ENCODE assay signal across 1 cellular context in the genomic region with DNA sequence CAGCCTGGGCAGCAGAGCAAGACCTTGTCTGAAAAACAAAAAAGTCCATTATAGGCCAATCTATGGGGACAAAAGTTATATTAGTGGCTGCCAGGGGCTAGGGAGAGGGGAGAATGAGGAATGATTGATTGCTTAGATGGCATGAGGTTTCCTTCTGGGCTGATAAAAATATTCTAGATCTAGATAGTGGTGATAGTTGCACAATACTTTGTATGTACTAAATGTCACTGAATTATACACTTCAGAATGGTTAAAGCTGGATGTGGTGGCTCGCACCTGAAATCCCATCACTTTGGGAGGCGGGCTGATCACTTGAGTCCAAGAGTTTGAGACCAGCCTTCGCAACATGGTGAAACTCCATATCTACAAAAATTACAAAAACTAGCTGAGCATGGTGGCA.
TF ChIP-seq lines count a peak whose summit lies in the region.

No MANE protein-coding gene starts in this region.

TF ChIP-seq in IMR-90, 13 proteins besides CTCF, POLR2A, EP300 and RAD21:
- TF ChIP-seq, protein P1, sequence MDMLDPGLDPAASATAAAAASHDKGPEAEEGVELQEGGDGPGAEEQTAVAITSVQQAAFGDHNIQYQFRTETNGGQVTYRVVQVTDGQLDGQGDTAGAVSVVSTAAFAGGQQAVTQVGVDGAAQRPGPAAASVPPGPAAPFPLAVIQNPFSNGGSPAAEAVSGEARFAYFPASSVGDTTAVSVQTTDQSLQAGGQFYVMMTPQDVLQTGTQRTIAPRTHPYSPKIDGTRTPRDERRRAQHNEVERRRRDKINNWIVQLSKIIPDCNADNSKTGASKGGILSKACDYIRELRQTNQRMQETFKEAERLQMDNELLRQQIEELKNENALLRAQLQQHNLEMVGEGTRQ (IDR thresholded peaks at IDR 0.05; ENCODE audit: low read depth, low read length): no peak
- TF ChIP-seq SMC3 (IDR thresholded peaks at IDR 0.05; ENCODE audit: low read depth, low read length) (no peak), CEBPB (IDR thresholded peaks at IDR 0.05; ENCODE audit: low read depth, low read length) (peak; percentile 78)
